In the genomic region with DNA sequence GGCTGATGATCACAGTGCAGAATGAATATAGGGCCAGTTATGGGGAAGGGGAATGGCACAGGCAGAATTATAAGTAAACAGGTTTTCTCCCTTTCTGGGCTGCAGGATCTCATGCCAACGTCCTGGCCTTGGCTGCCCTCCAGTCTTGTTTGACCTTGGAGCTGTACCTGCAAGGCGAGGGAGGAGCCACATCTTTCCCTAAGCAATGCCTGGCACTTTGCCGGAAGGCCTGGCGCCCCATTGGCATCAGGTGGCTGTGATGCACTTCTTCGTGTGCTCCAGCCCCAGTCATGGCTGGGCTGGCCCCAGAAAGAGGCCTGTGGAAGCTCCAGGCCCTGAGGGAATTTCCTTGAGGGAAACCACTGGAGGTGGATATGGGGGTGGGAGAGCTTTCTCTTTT, we compare ENCODE assay signal across 29 cellular contexts. TPM values are rescaled to one million over a fixed set of nuclear protein-coding genes. Genes with fewer than 3 reads are reported as not detected.
DNase-seq lines count a peak whose midpoint lies in the region; ATAC-seq and TF ChIP-seq lines count a peak whose summit lies in the region.
"Had no signal": no experiment of that assay in that cellular context is flagged by ENCODE, and none has a peak within 500 bp of the region (broad histone marks: within the 10 kb centered on the region; RNA-seq: fewer than 3 reads in every experiment).

No MANE protein-coding gene starts in this region.

- DNase-seq in activated CD8-positive, alpha-beta memory T cell treated with anti-CD3 and anti-CD28 coated beads for 24 hours: peak; percentile 50
- DNase-seq in activated CD8-positive, alpha-beta memory T cell treated with anti-CD3 and anti-CD28 coated beads, Interleukin-2, amount 10 ng/mL, durations not matched to agents 7 days and 5 days: no peak
- DNase-seq in epithelial cell of esophagus (ENCODE audit: low read depth) (peak; percentile 20), upper lobe of right lung (peak; percentile 87), hippocampal formation (lab: John Stamatoyannopoulos, UW) (no peak), posterior vena cava (ENCODE audit: low spot score) (no peak)
- DNase-seq: activated B cell treated with CpG ODN at 0.5 μM for 24 hours; activated CD4-positive, alpha-beta T cell treated with anti-CD3 and anti-CD28 coated beads, Interleukin-2, amount 50 U/mL, for 48 hours; activated gamma-delta T cell; activated naive CD8-positive, alpha-beta T cell treated with anti-CD3 and anti-CD28 coated beads, Interleukin-2, amount 50 U/mL, for 24 hours; activated T-cell treated with anti-CD3 and anti-CD28 coated beads for 4 hours; brain microvascular endothelial cell; COR-L47; EL; IMR-90; MM.1S; NCI-H1436 treated with DMSO at 0.1 percent for 48 hours; NCI-H69; nephron progenitor cell; psoas muscle; T-helper 9 cell had no signal

- no peak overlapping the region for H3K4me3 Mint-ChIP-seq in activated CD8-positive, alpha-beta memory T cell treated with anti-CD3 and anti-CD28 coated beads, Interleukin-2, amount 10 ng/mL, durations not matched to agents 7 days and 5 days
- H3K4me3 Mint-ChIP-seq: activated B cell treated with CpG ODN at 0.5 μM for 24 hours; activated naive CD8-positive, alpha-beta T cell treated with anti-CD3 and anti-CD28 coated beads, Interleukin-2, amount 50 U/mL, for 24 hours; B cell; GM23338; nephron progenitor cell; stimulated activated memory B cell treated with anti-CD40 and anti-IgM and Interleukin-4, amounts not matched to agents 10 μg/mL and 1 μg/mL and 100 μg/mL, for 72 hours had no signal

- H3K27me3 ChIP-seq in mucosa of rectum (ENCODE audit: control insufficient read depth in 2 of 2, insufficient read depth in 2 of 2, low read length in 2 of 2) (no peaks in the 10 kb centered on the region), upper lobe of right lung (no peaks in the 10 kb centered on the region)
- H3K27me3 ChIP-seq: brain microvascular endothelial cell had no signal

- intact Hi-C loops in upper lobe of right lung (cut with DNase I) (no loop called here), posterior vena cava (cut with DNase I) (no loop called here)

- no peak overlapping the region for H3K4me3 ChIP-seq in epithelial cell of esophagus (ENCODE audit: low read length)
- H3K4me3 ChIP-seq in mucosa of rectum (ENCODE audit: low read length in 2 of 2): no peak overlapping the region
- H3K4me3 ChIP-seq in upper lobe of right lung: no peak overlapping the region
- H3K4me3 ChIP-seq: A549, coronary artery, GM23338, psoas muscle, thoracic aorta had no signal

- H3K27ac ChIP-seq in mucosa of rectum (ENCODE audit: low read depth in 2 of 2, low read length in 2 of 2): peak overlapping the region; percentile 43 to 44
- H3K27ac ChIP-seq in upper lobe of right lung: no peak overlapping the region
- H3K27ac ChIP-seq: A549, brain microvascular endothelial cell, coronary artery, psoas muscle, thoracic aorta had no signal

- peaks cover 47% of the 10 kb centered on the region for H3K4me1 Mint-ChIP-seq in activated CD8-positive, alpha-beta memory T cell treated with anti-CD3 and anti-CD28 coated beads, Interleukin-2, amount 10 ng/mL, durations not matched to agents 7 days and 5 days
- H3K4me1 Mint-ChIP-seq: stimulated activated memory B cell treated with anti-CD40 and anti-IgM and Interleukin-4, amounts not matched to agents 10 μg/mL and 1 μg/mL and 100 μg/mL, for 72 hours had no signal

- peaks cover 20 to 21% of the 10 kb centered on the region in 2 donors for H3K4me1 ChIP-seq in mucosa of rectum (ENCODE audit: control insufficient read depth in 2 of 2, insufficient read depth in 2 of 2, low read length in 2 of 2)
- H3K4me1 ChIP-seq in upper lobe of right lung: no peaks in the 10 kb centered on the region
- H3K4me1 ChIP-seq: A549, psoas muscle had no signal

- TF ChIP-seq CTCF in epithelial cell of esophagus (IDR thresholded peaks at IDR 0.05; ENCODE audit: insufficient read depth, low read depth, low read length, missing control alignments) (no peak), upper lobe of right lung (IDR thresholded peaks at IDR 0.05) (no peak)

- no peaks in the 10 kb centered on the region for H3K27me3 Mint-ChIP-seq in activated CD8-positive, alpha-beta memory T cell treated with anti-CD3 and anti-CD28 coated beads, Interleukin-2, amount 10 ng/mL, durations not matched to agents 7 days and 5 days
- H3K27me3 Mint-ChIP-seq: activated naive CD8-positive, alpha-beta T cell treated with anti-CD3 and anti-CD28 coated beads, Interleukin-2, amount 50 U/mL, for 24 hours; stimulated activated memory B cell treated with anti-CD40 and anti-IgM and Interleukin-4, amounts not matched to agents 10 μg/mL and 1 μg/mL and 100 μg/mL, for 72 hours had no signal

- ATAC-seq in activated CD8-positive, alpha-beta memory T cell treated with anti-CD3 and anti-CD28 coated beads, Interleukin-2, amount 10 ng/mL, durations not matched to agents 7 days and 5 days: no peak
- ATAC-seq in upper lobe of right lung: peak; percentile 85
- ATAC-seq in HG03521 (IDR thresholded peaks at IDR 0.05; ENCODE audit: unreplicated experiment): no peak
- ATAC-seq: activated naive CD8-positive, alpha-beta T cell treated with anti-CD3 and anti-CD28 coated beads, Interleukin-2, amount 50 U/mL, for 24 hours; GM23338; psoas muscle; stimulated activated memory B cell treated with anti-CD40 and anti-IgM and Interleukin-4, amounts not matched to agents 10 μg/mL and 1 μg/mL and 100 μg/mL, for 72 hours had no signal

- CTCF ChIA-PET in activated CD8-positive, alpha-beta memory T cell treated with anti-CD3 and anti-CD28 coated beads, Interleukin-2, amount 10 ng/mL, durations not matched to agents 7 days and 5 days (lab: Charles Lee): interaction anchor here (1.1 to 6.3 kb wide), 2 partner anchors 14 to 17 kb away, joined by 3 to 32 read pairs; a partner anchor contains a TSS

- H3K36me3 ChIP-seq in mucosa of rectum (ENCODE audit: control insufficient read depth in 2 of 2, insufficient read depth in 2 of 2, low read length in 2 of 2): no peaks in the 10 kb centered on the region
- no peaks in the 10 kb centered on the region for H3K36me3 ChIP-seq in upper lobe of right lung
- H3K36me3 ChIP-seq: brain microvascular endothelial cell, thoracic aorta had no signal

- H3K27ac Mint-ChIP-seq in activated CD8-positive, alpha-beta memory T cell treated with anti-CD3 and anti-CD28 coated beads, Interleukin-2, amount 10 ng/mL, durations not matched to agents 7 days and 5 days: no peak overlapping the region
- H3K27ac Mint-ChIP-seq: activated B cell treated with CpG ODN at 0.5 μM for 24 hours; activated naive CD8-positive, alpha-beta T cell treated with anti-CD3 and anti-CD28 coated beads, Interleukin-2, amount 50 U/mL, for 24 hours; B cell; GM23338; nephron progenitor cell; stimulated activated memory B cell treated with anti-CD40 and anti-IgM and Interleukin-4, amounts not matched to agents 10 μg/mL and 1 μg/mL and 100 μg/mL, for 72 hours had no signal

- no peak overlapping the region for H3K9ac ChIP-seq in mucosa of rectum (ENCODE audit: low read depth in 1 of 2, low read length in 2 of 2)

- peaks cover 3% of the 10 kb centered on the region for H3K36me3 Mint-ChIP-seq in activated CD8-positive, alpha-beta memory T cell treated with anti-CD3 and anti-CD28 coated beads, Interleukin-2, amount 10 ng/mL, durations not matched to agents 7 days and 5 days
- H3K36me3 Mint-ChIP-seq: stimulated activated memory B cell treated with anti-CD40 and anti-IgM and Interleukin-4, amounts not matched to agents 10 μg/mL and 1 μg/mL and 100 μg/mL, for 72 hours had no signal

- H3K9me3 ChIP-seq in mucosa of rectum (ENCODE audit: control insufficient read depth in 2 of 2, low read length in 2 of 2): no peaks in the 10 kb centered on the region
- H3K9me3 ChIP-seq in upper lobe of right lung: no peaks in the 10 kb centered on the region
- H3K9me3 ChIP-seq: A549, psoas muscle, thoracic aorta had no signal

- H3K9me3 Mint-ChIP-seq in activated CD8-positive, alpha-beta memory T cell treated with anti-CD3 and anti-CD28 coated beads, Interleukin-2, amount 10 ng/mL, durations not matched to agents 7 days and 5 days (ENCODE audit: low read depth): no peaks in the 10 kb centered on the region
- H3K9me3 Mint-ChIP-seq: activated B cell treated with CpG ODN at 0.5 μM for 24 hours; activated naive CD8-positive, alpha-beta T cell treated with anti-CD3 and anti-CD28 coated beads, Interleukin-2, amount 50 U/mL, for 24 hours; GM23338; nephron progenitor cell; stimulated activated memory B cell treated with anti-CD40 and anti-IgM and Interleukin-4, amounts not matched to agents 10 μg/mL and 1 μg/mL and 100 μg/mL, for 72 hours had no signal

RNA-seq across cellular contexts. Expression of a gene that starts 16.7 kb away (rescaled TPM):
- 100 to 1,000 TPM in 1 of 2 experiments, 10 to 100 TPM in 1; 70.2 to 118 TPM for total RNA-seq in activated CD8-positive, alpha-beta memory T cell treated with anti-CD3 and anti-CD28 coated beads, Interleukin-2, amount 10 ng/mL, durations not matched to agents 7 days and 5 days
- total RNA-seq in upper lobe of right lung: 31.0 TPM
- total RNA-seq in posterior vena cava: 10 to 100 TPM; 12.9 to 15.0 TPM

Comparison
In these comparisons a context has a peak if more than half of its experiments do, and no peak if none do; other contexts are left out.
1. DNase-seq: peak in activated CD8-positive, alpha-beta memory T cell treated with anti-CD3 and anti-CD28 coated beads for 24 hours (single experiment), epithelial cell of esophagus (single experiment) and upper lobe of right lung (single experiment); none in activated CD8-positive, alpha-beta memory T cell treated with anti-CD3 and anti-CD28 coated beads, Interleukin-2, amount 10 ng/mL, durations not matched to agents 7 days and 5 days (single experiment), hippocampal formation (0 of 2) and posterior vena cava (single experiment).